ENCODE assay signal across 25 cellular contexts in the genomic region with DNA sequence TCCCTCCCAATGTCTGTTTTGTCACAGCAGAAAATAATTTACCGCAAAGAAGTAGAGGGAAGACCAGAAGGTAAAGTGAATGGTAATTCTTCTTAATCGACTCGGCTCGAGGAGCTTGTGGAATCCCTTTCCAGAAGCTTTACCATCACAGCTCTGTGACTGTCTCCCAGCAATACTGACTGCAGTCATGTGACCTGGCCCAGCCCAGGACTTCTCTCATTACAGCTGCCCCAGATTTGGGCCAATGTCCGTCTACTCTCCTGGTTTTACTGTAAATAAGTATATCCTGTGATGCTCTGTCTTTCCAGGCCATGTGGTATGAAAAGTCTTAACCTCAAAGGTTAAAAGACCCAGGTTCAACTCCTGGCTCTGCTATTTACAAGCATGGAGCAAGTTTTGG. TPM values are rescaled to one million over a fixed set of nuclear protein-coding genes. Genes with fewer than 3 reads are reported as not detected.
"Had no signal": no experiment of that assay in that cellular context is flagged by ENCODE, and none has a peak within 500 bp of the region (broad histone marks: within the 10 kb centered on the region; RNA-seq: fewer than 3 reads in every experiment).

No MANE protein-coding gene starts in this region.

- H3K4me3 Mint-ChIP-seq: T-cell had no signal

- H3K9me2 ChIP-seq: SK-N-SH had no signal

- H3K27ac Mint-ChIP-seq: T-cell had no signal

- H3K27ac ChIP-seq: HL-60, KMS-11, RWPE1 had no signal

- H3K9me3 ChIP-seq: SK-N-SH had no signal

- H3K4me1 Mint-ChIP-seq: T-cell had no signal

- ATAC-seq: Panc1, T-cell had no signal

- DNase-seq: MV-4-11, NCI-H1092, NCI-H1105 treated with DMSO at 0.1 percent for 48 hours, NCI-H1417 treated with DMSO at 0.1 percent for 48 hours, NCI-H146, NCI-H1694 treated with DMSO at 0.1 percent for 48 hours, NCI-H1930, NCI-H2081, NCI-H2107, NCI-H2227 treated with DMSO at 0.1 percent for 48 hours, NCI-H524, NCI-H526 treated with DMSO at 0.1 percent for 48 hours, NCI-H748 treated with DMSO at 0.1 percent for 48 hours, SHP77, SK-N-SH, SW 1271, T-cell had no signal

- H3K9me3 Mint-ChIP-seq: T-cell had no signal

- H3K4me2 ChIP-seq: KMS-11, SK-N-SH had no signal

- H3K36me3 Mint-ChIP-seq: T-cell had no signal

RNA-seq across cellular contexts. Expression of a gene that starts 18.9 kb away (rescaled TPM):
- total RNA-seq: LHCN-M2, MCF 10A, NCI-H460, SK-MEL-5, T-cell had no signal
